In the genomic region with DNA sequence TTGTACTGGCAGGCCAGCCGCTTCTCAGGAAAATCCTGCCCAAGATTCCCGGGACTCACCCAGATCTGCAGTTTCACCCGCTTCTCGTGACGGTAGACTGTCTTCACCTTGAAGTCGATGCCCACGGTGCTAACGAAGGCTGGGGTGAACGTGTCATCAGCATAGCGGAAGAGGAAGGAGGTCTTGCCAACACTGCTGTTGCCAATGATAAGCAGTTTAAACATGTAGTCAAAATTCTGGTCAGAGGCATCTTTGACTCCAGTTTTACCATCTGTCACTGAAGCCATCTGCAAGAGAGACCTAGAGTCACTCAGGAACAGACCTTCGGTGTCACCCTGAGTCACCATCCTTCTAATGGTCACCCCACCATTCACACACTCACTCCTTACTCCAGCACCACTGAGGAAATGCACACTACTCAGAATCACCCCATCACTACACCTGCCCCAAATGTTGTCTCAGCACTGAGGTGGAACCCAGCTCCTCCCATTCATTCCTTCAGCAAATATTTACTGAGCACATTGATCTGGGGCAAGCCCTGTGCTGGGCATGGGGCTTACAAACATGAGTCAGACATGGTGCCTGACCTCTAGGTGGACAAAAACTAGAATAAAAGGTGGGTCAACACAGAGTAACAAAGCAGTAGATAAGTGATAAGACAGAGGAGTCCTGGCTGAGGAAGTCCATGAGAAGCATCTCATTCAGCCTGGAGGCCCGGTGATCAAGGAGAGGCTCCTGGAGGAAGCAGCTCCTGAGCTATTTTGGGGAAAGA, we compare ENCODE assay signal across 2 cellular contexts.
TF ChIP-seq lines count a peak whose summit lies in the region.

No MANE protein-coding gene starts in this region.

TF ChIP-seq in GM12891, 5 proteins besides CTCF, POLR2A, EP300 and RAD21:
- TF ChIP-seq PAX5 (IDR thresholded peaks at IDR 0.05; ENCODE audit: insufficient read depth, low read length, severe bottlenecking) = no peak
- TF ChIP-seq SPI1 (IDR thresholded peaks at IDR 0.05; ENCODE audit: low read depth, low read length) = no peak
- TF ChIP-seq POLR2AphosphoS5 (IDR thresholded peaks at IDR 0.05; ENCODE audit: low read depth, low read length) = no peak
- TF ChIP-seq POU2F2 (IDR thresholded peaks at IDR 0.05; ENCODE audit: low read depth, low read length) = no peak
- TF ChIP-seq TAF1 (IDR thresholded peaks at IDR 0.05; ENCODE audit: low read depth, low read length) = no peak
TF ChIP-seq in GM12891: peak in this region for 0.

TF ChIP-seq in K562, 482 proteins besides CTCF, POLR2A, EP300 and RAD21:
- TF ChIP-seq FIP1L1 (IDR thresholded peaks at IDR 0.05; ENCODE audit: low read depth, low read length, poor library complexity, severe bottlenecking) (no peak), GATAD2A (IDR thresholded peaks at IDR 0.05) (no peak), DACH1 (IDR thresholded peaks at IDR 0.05; ENCODE audit: partially characterized antibody) (no peak), SIN3A (IDR thresholded peaks at IDR 0.05; ENCODE audit: borderline replicate concordance in 2 of 2, control insufficient read depth in 1 of 2, low read depth in 2 of 2, low read length in 2 of 2) (no peak), CBFA2T2 (conservative IDR thresholded peaks at IDR 0.05) (0 out of 2 replicates have a peak, but pooled peaks have one; percentile 4), ZNF23 (CRISPR knock-in tag; IDR thresholded peaks at IDR 0.05) (no peak), ZNF583 (CRISPR knock-in tag; IDR thresholded peaks at IDR 0.05) (no peak), CBFA2T3 (IDR thresholded peaks at IDR 0.05) (peak; percentile 26; the same call in 1 of the 2 replicates), ZFP36 (IDR thresholded peaks at IDR 0.05; ENCODE audit: low read depth, low read length, partially characterized antibody) (peak; percentile 25)
- TF ChIP-seq, protein P1, sequence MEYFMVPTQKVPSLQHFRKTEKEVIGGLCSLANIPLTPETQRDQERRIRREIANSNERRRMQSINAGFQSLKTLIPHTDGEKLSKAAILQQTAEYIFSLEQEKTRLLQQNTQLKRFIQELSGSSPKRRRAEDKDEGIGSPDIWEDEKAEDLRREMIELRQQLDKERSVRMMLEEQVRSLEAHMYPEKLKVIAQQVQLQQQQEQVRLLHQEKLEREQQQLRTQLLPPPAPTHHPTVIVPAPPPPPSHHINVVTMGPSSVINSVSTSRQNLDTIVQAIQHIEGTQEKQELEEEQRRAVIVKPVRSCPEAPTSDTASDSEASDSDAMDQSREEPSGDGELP (CRISPR knock-in tag; IDR thresholded peaks at IDR 0.05; ENCODE audit: borderline replicate concordance) = no peak
- TF ChIP-seq, protein P2, sequence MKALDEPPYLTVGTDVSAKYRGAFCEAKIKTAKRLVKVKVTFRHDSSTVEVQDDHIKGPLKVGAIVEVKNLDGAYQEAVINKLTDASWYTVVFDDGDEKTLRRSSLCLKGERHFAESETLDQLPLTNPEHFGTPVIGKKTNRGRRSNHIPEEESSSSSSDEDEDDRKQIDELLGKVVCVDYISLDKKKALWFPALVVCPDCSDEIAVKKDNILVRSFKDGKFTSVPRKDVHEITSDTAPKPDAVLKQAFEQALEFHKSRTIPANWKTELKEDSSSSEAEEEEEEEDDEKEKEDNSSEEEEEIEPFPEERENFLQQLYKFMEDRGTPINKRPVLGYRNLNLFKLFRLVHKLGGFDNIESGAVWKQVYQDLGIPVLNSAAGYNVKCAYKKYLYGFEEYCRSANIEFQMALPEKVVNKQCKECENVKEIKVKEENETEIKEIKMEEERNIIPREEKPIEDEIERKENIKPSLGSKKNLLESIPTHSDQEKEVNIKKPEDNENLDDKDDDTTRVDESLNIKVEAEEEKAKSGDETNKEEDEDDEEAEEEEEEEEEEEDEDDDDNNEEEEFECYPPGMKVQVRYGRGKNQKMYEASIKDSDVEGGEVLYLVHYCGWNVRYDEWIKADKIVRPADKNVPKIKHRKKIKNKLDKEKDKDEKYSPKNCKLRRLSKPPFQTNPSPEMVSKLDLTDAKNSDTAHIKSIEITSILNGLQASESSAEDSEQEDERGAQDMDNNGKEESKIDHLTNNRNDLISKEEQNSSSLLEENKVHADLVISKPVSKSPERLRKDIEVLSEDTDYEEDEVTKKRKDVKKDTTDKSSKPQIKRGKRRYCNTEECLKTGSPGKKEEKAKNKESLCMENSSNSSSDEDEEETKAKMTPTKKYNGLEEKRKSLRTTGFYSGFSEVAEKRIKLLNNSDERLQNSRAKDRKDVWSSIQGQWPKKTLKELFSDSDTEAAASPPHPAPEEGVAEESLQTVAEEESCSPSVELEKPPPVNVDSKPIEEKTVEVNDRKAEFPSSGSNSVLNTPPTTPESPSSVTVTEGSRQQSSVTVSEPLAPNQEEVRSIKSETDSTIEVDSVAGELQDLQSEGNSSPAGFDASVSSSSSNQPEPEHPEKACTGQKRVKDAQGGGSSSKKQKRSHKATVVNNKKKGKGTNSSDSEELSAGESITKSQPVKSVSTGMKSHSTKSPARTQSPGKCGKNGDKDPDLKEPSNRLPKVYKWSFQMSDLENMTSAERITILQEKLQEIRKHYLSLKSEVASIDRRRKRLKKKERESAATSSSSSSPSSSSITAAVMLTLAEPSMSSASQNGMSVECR (CRISPR knock-in tag; IDR thresholded peaks at IDR 0.05) = no peak
- TF ChIP-seq, protein P3, sequence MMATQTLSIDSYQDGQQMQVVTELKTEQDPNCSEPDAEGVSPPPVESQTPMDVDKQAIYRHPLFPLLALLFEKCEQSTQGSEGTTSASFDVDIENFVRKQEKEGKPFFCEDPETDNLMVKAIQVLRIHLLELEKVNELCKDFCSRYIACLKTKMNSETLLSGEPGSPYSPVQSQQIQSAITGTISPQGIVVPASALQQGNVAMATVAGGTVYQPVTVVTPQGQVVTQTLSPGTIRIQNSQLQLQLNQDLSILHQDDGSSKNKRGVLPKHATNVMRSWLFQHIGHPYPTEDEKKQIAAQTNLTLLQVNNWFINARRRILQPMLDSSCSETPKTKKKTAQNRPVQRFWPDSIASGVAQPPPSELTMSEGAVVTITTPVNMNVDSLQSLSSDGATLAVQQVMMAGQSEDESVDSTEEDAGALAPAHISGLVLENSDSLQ (IDR thresholded peaks at IDR 0.05) = no peak
- TF ChIP-seq, protein P4, sequence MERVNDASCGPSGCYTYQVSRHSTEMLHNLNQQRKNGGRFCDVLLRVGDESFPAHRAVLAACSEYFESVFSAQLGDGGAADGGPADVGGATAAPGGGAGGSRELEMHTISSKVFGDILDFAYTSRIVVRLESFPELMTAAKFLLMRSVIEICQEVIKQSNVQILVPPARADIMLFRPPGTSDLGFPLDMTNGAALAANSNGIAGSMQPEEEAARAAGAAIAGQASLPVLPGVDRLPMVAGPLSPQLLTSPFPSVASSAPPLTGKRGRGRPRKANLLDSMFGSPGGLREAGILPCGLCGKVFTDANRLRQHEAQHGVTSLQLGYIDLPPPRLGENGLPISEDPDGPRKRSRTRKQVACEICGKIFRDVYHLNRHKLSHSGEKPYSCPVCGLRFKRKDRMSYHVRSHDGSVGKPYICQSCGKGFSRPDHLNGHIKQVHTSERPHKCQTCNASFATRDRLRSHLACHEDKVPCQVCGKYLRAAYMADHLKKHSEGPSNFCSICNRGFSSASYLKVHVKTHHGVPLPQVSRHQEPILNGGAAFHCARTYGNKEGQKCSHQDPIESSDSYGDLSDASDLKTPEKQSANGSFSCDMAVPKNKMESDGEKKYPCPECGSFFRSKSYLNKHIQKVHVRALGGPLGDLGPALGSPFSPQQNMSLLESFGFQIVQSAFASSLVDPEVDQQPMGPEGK (CRISPR knock-in tag; IDR thresholded peaks at IDR 0.05; ENCODE audit: borderline replicate concordance) = no peak
